In the genomic region with DNA sequence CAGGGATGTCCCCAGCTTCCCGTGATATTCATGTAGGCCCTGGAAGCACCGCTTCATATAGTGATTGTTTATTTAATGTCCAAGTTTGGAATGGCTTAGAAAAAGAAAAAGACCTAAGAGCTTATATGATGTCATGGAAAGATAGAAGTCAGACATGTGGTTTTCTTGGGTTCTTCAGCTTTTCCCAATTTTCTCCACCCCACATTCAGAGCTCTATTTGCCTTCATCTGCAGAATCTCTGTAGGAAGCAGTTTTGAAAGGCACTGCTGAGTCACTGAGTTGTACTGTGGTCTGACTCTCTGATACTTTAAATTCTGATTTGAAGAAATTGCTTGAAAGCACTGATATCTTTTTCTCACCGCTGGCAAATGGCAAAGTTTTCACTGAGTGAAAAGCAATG, we compare ENCODE assay signal across 15 cellular contexts.
DNase-seq lines count a peak whose midpoint lies in the region; ATAC-seq, FAIRE-seq and TF ChIP-seq lines count a peak whose summit lies in the region.
"Had no signal": no experiment of that assay in that cellular context is flagged by ENCODE, and none has a peak within 500 bp of the region (broad histone marks: within the 10 kb centered on the region; RNA-seq: fewer than 3 reads in every experiment).

No MANE protein-coding gene starts in this region.

- intact Hi-C loops in tibial artery (cut with DNase I; ENCODE audit: low total_unique reads), result no loop called here

- peaks cover 0 to 3% of the 10 kb centered on the region in 2 donors for H3K4me1 ChIP-seq in lung (ENCODE audit: control insufficient read depth in 2 of 2, insufficient read depth in 2 of 2, low read length in 2 of 2)
- peaks cover 0 to 53% (median 30%) of the 10 kb centered on the region in 4 donors for H3K4me1 ChIP-seq in tibial artery

- ATAC-seq in lung (ENCODE audit: insufficient read depth, low FRiP score) (peak; percentile 45), GM18870 (IDR thresholded peaks at IDR 0.05; ENCODE audit: unreplicated experiment) (no peak)
- ATAC-seq: GM12878; natural killer cell treated with Interleukin-12 subunit alpha and Interleukin-12 subunit beta and Interleukin-15 and Interleukin-18, amount 100 ng/mL, for 72 hours; Panc1 had no signal

- H3K9me3 ChIP-seq in lung (ENCODE audit: control insufficient read depth in 2 of 2, insufficient read depth in 1 of 2, low read length in 1 of 2), result peaks cover 0 to 2% of the 10 kb centered on the region in 2 donors
- H3K9me3 ChIP-seq in tibial artery, result no peaks in the 10 kb centered on the region

- no peaks in the 10 kb centered on the region for H3K36me3 ChIP-seq in lung (ENCODE audit: control insufficient read depth in 2 of 2, insufficient read depth in 2 of 2, low read length in 2 of 2)
- no peaks in the 10 kb centered on the region for H3K36me3 ChIP-seq in tibial artery

- no peaks in the 10 kb centered on the region for H3K27me3 ChIP-seq in lung (ENCODE audit: control insufficient read depth, insufficient read depth)
- H3K27me3 ChIP-seq in tibial artery, result no peaks in the 10 kb centered on the region

- 58 to 95% methylated on average over 3 of the region's 3 CpGs for WGBS in lung, 2 donors

- no peak for TF ChIP-seq POLR2A in GM12892 (IDR thresholded peaks at IDR 0.05; ENCODE audit: low read depth, low read length)

- H3K27ac ChIP-seq in lung (ENCODE audit: low read depth in 1 of 2, low read length in 1 of 2), result peak overlapping the region in 1 of 2 donors; percentile 59
- H3K27ac ChIP-seq in tibial artery, result peak overlapping the region; percentile 70 to 91

- no peak for TF ChIP-seq CTCF in cardiac fibroblast (IDR thresholded peaks at IDR 0.05; ENCODE audit: low read depth, low read length)
- no peak for TF ChIP-seq CTCF in lung (IDR thresholded peaks at IDR 0.05; ENCODE audit: control extremely low read depth, extremely low read depth)
- no peak for TF ChIP-seq CTCF in tibial artery (IDR thresholded peaks at IDR 0.05)

- no peak for FAIRE-seq in GM12892 (lab: Jason Lieb, UNC)
- FAIRE-seq: GM12878 had no signal

- no peak overlapping the region for H3K4me3 ChIP-seq in cardiac fibroblast (replicated peaks in 1 of 2; ENCODE audit: low read depth in 2 of 2, low read length in 2 of 2)
- no peak overlapping the region for H3K4me3 ChIP-seq in lung
- H3K4me3 ChIP-seq in tibial artery, result no peak overlapping the region
- H3K4me3 ChIP-seq: GM12878 had no signal

- DNase-seq in LHCN-M2 (ENCODE audit: low read depth) (peak; percentile 93), cardiac fibroblast (ENCODE audit: low read depth in 2 of 2) (peak; percentile 87 to 88), lung (ENCODE audit: low spot score) (no peak), tibial artery (no peak), NCI-H345 treated with DMSO at 0.1 percent for 48 hours (lab: John Stamatoyannopoulos, UW; ENCODE audit: unreplicated experiment) (no peak), GM12892 (ENCODE audit: insufficient read length) (no peak), NOMO-1 treated with DMSO at 0.1 percent for 48 hours (lab: John Stamatoyannopoulos, UW; ENCODE audit: unreplicated experiment) (no peak)
- DNase-seq: activated naive CD8-positive, alpha-beta T cell treated with anti-CD3 and anti-CD28 coated beads for 36 hours; H7; immature natural killer cell; stimulated activated CD4-positive, alpha-beta T cell treated with anti-CD3 and anti-CD28 coated beads, Interleukin-2, amount 100 ng/mL, for 24 hours had no signal

Comparison
In these comparisons a context has a peak if more than half of its experiments do, and no peak if none do; other contexts are left out.
1. DNase-seq: peak in LHCN-M2 (single experiment) and cardiac fibroblast (2 of 2); none in lung (single experiment), tibial artery (0 of 2), NCI-H345 treated with DMSO at 0.1 percent for 48 hours (single experiment), GM12892 (single experiment) and NOMO-1 treated with DMSO at 0.1 percent for 48 hours (single experiment).